In genomic region chr2:95389256-95390119, GRCh38 we compare ENCODE assay signal across 1 cellular context.
TF ChIP-seq lines count a peak whose summit lies in the region.

No MANE protein-coding gene starts in this region.

TF ChIP-seq in GM23338, 12 proteins besides CTCF, POLR2A, EP300 and RAD21 (continued from another document):
- TF ChIP-seq, protein P1, sequence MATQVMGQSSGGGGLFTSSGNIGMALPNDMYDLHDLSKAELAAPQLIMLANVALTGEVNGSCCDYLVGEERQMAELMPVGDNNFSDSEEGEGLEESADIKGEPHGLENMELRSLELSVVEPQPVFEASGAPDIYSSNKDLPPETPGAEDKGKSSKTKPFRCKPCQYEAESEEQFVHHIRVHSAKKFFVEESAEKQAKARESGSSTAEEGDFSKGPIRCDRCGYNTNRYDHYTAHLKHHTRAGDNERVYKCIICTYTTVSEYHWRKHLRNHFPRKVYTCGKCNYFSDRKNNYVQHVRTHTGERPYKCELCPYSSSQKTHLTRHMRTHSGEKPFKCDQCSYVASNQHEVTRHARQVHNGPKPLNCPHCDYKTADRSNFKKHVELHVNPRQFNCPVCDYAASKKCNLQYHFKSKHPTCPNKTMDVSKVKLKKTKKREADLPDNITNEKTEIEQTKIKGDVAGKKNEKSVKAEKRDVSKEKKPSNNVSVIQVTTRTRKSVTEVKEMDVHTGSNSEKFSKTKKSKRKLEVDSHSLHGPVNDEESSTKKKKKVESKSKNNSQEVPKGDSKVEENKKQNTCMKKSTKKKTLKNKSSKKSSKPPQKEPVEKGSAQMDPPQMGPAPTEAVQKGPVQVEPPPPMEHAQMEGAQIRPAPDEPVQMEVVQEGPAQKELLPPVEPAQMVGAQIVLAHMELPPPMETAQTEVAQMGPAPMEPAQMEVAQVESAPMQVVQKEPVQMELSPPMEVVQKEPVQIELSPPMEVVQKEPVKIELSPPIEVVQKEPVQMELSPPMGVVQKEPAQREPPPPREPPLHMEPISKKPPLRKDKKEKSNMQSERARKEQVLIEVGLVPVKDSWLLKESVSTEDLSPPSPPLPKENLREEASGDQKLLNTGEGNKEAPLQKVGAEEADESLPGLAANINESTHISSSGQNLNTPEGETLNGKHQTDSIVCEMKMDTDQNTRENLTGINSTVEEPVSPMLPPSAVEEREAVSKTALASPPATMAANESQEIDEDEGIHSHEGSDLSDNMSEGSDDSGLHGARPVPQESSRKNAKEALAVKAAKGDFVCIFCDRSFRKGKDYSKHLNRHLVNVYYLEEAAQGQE (IDR thresholded peaks at IDR 0.05; ENCODE audit: unreplicated experiment): no peak
- TF ChIP-seq STAT1 (IDR thresholded peaks at IDR 0.05; ENCODE audit: unreplicated experiment) (no peak), JUNB (IDR thresholded peaks at IDR 0.05; ENCODE audit: unreplicated experiment) (no peak), ETS1 (IDR thresholded peaks at IDR 0.05) (no peak), ZNF331 (CRISPR knock-in tag; IDR thresholded peaks at IDR 0.05; ENCODE audit: low read depth) (no peak), EZH2phosphoT487 (IDR thresholded peaks at IDR 0.05; ENCODE audit: unreplicated experiment) (no peak), POLR2AphosphoS5 (IDR thresholded peaks at IDR 0.05; ENCODE audit: low read depth) (no peak)
